2 cellular contexts compared by ENCODE assay signal in the genomic region with DNA sequence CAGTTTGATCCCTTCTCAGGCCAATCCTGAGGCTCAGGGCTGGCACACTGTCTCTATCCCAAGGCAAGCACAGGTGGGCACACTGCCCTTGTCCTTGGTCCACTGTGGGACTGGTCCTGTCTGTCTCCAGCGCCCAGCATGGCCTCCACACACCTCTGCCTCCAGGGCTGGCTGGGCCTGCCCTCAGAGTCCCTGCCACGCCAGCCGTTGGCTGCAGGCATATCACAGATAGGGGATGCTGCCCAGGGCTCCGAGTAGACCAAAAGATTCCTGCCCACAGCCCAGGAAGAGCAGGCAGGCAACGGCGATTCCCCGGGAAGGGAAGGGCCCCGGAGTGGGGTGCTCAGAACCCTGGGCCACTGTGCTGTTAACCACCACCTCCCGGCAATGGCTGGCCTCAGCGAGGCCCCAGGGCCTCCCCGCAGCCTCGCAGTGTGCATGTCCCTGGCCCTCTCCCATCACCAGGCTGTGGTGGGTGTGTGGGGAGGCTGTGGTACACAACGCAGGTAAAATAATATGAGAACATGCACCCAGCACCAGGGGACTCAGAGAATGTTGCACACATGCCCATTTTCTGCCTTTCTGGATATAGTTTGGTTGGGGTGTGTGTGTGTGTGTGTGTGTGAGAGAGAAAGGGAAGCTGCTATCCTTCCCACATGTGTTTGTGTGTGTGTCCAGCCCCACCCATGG.
TF ChIP-seq lines count a peak whose summit lies in the region.

No MANE protein-coding gene starts in this region.

TF ChIP-seq in HEK293, 187 proteins besides CTCF, POLR2A, EP300 and RAD21:
- TF ChIP-seq ZNF837 (tag by site-specific recombination; IDR thresholded peaks at IDR 0.05) = no peak
- TF ChIP-seq BCL11B (tag by site-specific recombination; IDR thresholded peaks at IDR 0.05; ENCODE audit: low read depth) = no peak
- TF ChIP-seq, protein P1, sequence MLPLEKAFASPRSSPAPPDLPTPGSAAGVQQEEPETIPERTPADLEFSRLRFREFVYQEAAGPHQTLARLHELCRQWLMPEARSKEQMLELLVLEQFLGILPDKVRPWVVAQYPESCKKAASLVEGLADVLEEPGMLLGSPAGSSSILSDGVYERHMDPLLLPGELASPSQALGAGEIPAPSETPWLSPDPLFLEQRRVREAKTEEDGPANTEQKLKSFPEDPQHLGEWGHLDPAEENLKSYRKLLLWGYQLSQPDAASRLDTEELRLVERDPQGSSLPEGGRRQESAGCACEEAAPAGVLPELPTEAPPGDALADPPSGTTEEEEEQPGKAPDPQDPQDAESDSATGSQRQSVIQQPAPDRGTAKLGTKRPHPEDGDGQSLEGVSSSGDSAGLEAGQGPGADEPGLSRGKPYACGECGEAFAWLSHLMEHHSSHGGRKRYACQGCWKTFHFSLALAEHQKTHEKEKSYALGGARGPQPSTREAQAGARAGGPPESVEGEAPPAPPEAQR (tag by site-specific recombination; IDR thresholded peaks at IDR 0.05) = no peak
- TF ChIP-seq KLF1 (tag by site-specific recombination; IDR thresholded peaks at IDR 0.05) = peak; percentile 31; the same call in 1 of the 2 replicates
- TF ChIP-seq, protein P2, sequence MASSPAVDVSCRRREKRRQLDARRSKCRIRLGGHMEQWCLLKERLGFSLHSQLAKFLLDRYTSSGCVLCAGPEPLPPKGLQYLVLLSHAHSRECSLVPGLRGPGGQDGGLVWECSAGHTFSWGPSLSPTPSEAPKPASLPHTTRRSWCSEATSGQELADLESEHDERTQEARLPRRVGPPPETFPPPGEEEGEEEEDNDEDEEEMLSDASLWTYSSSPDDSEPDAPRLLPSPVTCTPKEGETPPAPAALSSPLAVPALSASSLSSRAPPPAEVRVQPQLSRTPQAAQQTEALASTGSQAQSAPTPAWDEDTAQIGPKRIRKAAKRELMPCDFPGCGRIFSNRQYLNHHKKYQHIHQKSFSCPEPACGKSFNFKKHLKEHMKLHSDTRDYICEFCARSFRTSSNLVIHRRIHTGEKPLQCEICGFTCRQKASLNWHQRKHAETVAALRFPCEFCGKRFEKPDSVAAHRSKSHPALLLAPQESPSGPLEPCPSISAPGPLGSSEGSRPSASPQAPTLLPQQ (tag by site-specific recombination; IDR thresholded peaks at IDR 0.05) = no peak
- TF ChIP-seq, protein P3, sequence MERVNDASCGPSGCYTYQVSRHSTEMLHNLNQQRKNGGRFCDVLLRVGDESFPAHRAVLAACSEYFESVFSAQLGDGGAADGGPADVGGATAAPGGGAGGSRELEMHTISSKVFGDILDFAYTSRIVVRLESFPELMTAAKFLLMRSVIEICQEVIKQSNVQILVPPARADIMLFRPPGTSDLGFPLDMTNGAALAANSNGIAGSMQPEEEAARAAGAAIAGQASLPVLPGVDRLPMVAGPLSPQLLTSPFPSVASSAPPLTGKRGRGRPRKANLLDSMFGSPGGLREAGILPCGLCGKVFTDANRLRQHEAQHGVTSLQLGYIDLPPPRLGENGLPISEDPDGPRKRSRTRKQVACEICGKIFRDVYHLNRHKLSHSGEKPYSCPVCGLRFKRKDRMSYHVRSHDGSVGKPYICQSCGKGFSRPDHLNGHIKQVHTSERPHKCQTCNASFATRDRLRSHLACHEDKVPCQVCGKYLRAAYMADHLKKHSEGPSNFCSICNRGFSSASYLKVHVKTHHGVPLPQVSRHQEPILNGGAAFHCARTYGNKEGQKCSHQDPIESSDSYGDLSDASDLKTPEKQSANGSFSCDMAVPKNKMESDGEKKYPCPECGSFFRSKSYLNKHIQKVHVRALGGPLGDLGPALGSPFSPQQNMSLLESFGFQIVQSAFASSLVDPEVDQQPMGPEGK (tag by site-specific recombination; IDR thresholded peaks at IDR 0.05) = no peak

TF ChIP-seq in K562, 482 proteins besides CTCF, POLR2A, EP300 and RAD21:
- TF ChIP-seq POLR2G (IDR thresholded peaks at IDR 0.05; ENCODE audit: low read depth, low read length) (peak; percentile 15; the same call in 1 of the 2 replicates), NFXL1 (CRISPR knock-in tag; IDR thresholded peaks at IDR 0.05) (no peak), ATF7 (IDR thresholded peaks at IDR 0.05) (no peak), TEAD1 (CRISPR knock-in tag; IDR thresholded peaks at IDR 0.05) (0 out of 4 replicates have a peak, but pooled peaks of 1 of the 2 experiments have one; percentile 1), KDM5B (IDR thresholded peaks at IDR 0.05; ENCODE audit: insufficient replicate concordance, low read depth, low read length) (peak; percentile 21), HDAC3 (IDR thresholded peaks at IDR 0.05; ENCODE audit: borderline replicate concordance, partially characterized antibody) (no peak), ZNF311 (CRISPR knock-in tag; IDR thresholded peaks at IDR 0.05) (no peak), SUPT5H (IDR thresholded peaks at IDR 0.05) (0 out of 2 replicates have a peak, but pooled peaks have one; percentile 4), DPF2 (IDR thresholded peaks at IDR 0.05) (no peak)
